Comparison of ENCODE assay signal across 18 cellular contexts in genomic region chr9:137544176-137544755, GRCh38. TPM values are rescaled to one million over a fixed set of nuclear protein-coding genes. Genes with fewer than 3 reads are reported as not detected.
A peak's percentile ranks its signal among the peaks of the same experiment; 100 is the strongest.
DNase-seq lines count a peak whose midpoint lies in the region; ATAC-seq lines count a peak whose summit lies in the region.
"Had no signal": no experiment of that assay in that cellular context is flagged by ENCODE, and none has a peak within 500 bp of the region (broad histone marks: within the 10 kb centered on the region; RNA-seq: fewer than 3 reads in every experiment).

No MANE protein-coding gene starts in this region.

- H3K9me3 ChIP-seq in SJSA1 (replicated peaks) (no peaks in the 10 kb centered on the region), skeletal muscle tissue (ENCODE audit: control insufficient read depth in 3 of 3, low read length in 3 of 3) (no peaks in the 10 kb centered on the region)

- H3K4me1 Mint-ChIP-seq in effector memory CD8-positive, alpha-beta T cell (ENCODE audit: low read depth in 2 of 2) = no peaks in the 10 kb centered on the region

- no peak overlapping the region for H3K27ac Mint-ChIP-seq in effector memory CD8-positive, alpha-beta T cell
- H3K27ac Mint-ChIP-seq: IgD-negative memory B cell; T-helper 2 cell treated with Interferon-gamma antibody and Interleukin-4, amounts not matched to agents 5 μg/mL and 100 μg/mL, for 36 hours had no signal

- no peak overlapping the region for H3K4me3 ChIP-seq in SJSA1
- no peak overlapping the region for H3K4me3 ChIP-seq in skeletal muscle tissue (ENCODE audit: low read length in 3 of 3)
- H3K4me3 ChIP-seq: lung had no signal

- no peaks in the 10 kb centered on the region for H3K36me3 Mint-ChIP-seq in effector memory CD8-positive, alpha-beta T cell (ENCODE audit: insufficient read depth)

- H3K4me1 ChIP-seq in SJSA1 (replicated peaks) (peaks cover 17% of the 10 kb centered on the region), skeletal muscle tissue (ENCODE audit: control insufficient read depth in 3 of 3, insufficient read depth in 3 of 3, low read length in 3 of 3) (peaks cover 12 to 33% (median 31%) of the 10 kb centered on the region in 3 donors)

- H3K9ac ChIP-seq in skeletal muscle tissue (ENCODE audit: low read depth in 1 of 3, low read length in 3 of 3) = no peak overlapping the region

- ATAC-seq in HG02981 (IDR thresholded peaks at IDR 0.05; ENCODE audit: unreplicated experiment) = no peak
- no peak for ATAC-seq in effector memory CD8-positive, alpha-beta T cell (replicated peaks)

- H3K36me3 ChIP-seq in SJSA1 (no peaks in the 10 kb centered on the region), skeletal muscle tissue (ENCODE audit: control insufficient read depth in 3 of 3, insufficient read depth in 3 of 3, low read length in 3 of 3) (peaks cover 23 to 27% (median 24%) of the 10 kb centered on the region in 3 donors)

- no peak overlapping the region for H3K4me3 Mint-ChIP-seq in effector memory CD8-positive, alpha-beta T cell
- H3K4me3 Mint-ChIP-seq: IgD-negative memory B cell; T-helper 2 cell treated with Interferon-gamma antibody and Interleukin-4, amounts not matched to agents 5 μg/mL and 100 μg/mL, for 36 hours had no signal

- H3K9me3 Mint-ChIP-seq in effector memory CD8-positive, alpha-beta T cell = no peaks in the 10 kb centered on the region
- H3K9me3 Mint-ChIP-seq: IgD-negative memory B cell; T-helper 2 cell treated with Interferon-gamma antibody and Interleukin-4, amounts not matched to agents 5 μg/mL and 100 μg/mL, for 36 hours had no signal

- H3K27me3 ChIP-seq in SJSA1 (replicated peaks) (no peaks in the 10 kb centered on the region), skeletal muscle tissue (ENCODE audit: control insufficient read depth in 3 of 3, insufficient read depth in 3 of 3, low read length in 3 of 3) (no peaks in the 10 kb centered on the region)

- peaks cover 0 to 6% of the 10 kb centered on the region in 2 donors for H3K27me3 Mint-ChIP-seq in effector memory CD8-positive, alpha-beta T cell
- H3K27me3 Mint-ChIP-seq: IgD-negative memory B cell had no signal

- DNase-seq in CD1c-positive myeloid dendritic cell (ENCODE audit: extremely low spot score) = peak; percentile 51
- DNase-seq in SJSA1 (ENCODE audit: low read depth in 1 of 2, low spot score in 2 of 2) = peak in 1 of 2 experiments; percentile 28
- peak; percentile 64 for DNase-seq in fibroblast of gingiva (ENCODE audit: low read depth)
- DNase-seq in stimulated activated naive CD4-positive, alpha-beta T cell treated with Interleukin-2 at 50 U/mL for 16 hours (lab: John Stamatoyannopoulos, UW) = no peak
- no peak for DNase-seq in NOMO-1 (lab: John Stamatoyannopoulos, UW; ENCODE audit: unreplicated experiment in 2 of 2)
- DNase-seq in effector memory CD8-positive, alpha-beta T cell = no peak
- DNase-seq: activated CD4-positive, alpha-beta T cell treated with anti-CD3 and anti-CD28 coated beads, Interleukin-2, amount 50 U/mL, for 4 hours; activated effector memory CD4-positive, alpha-beta T cell treated with anti-CD3 and anti-CD28 coated beads, Interleukin-2, amount 50 U/mL, for 16 hours; central memory CD4-positive, alpha-beta T cell; DMS79; NCI-H1436 treated with DMSO at 0.1 percent for 48 hours; NCI-H69; RPMI8226 had no signal

- H3K27ac ChIP-seq in SJSA1 (peak overlapping the region; percentile 50), skeletal muscle tissue (ENCODE audit: low read depth, low read length) (peak overlapping the region; percentile 51)

RNA-seq across cellular contexts. Expression of gene PNPLA7, which starts 5.9 kb away (rescaled TPM):
- total RNA-seq in SJSA1 (2014; rRNA removed; shearing (Covaris generic)) = 0.05 TPM in 1 of 2 replicates, not detected in the other
- total RNA-seq in skeletal muscle tissue = 1.0 TPM

RNA-seq across cellular contexts. Expression of gene MRPL41, which starts 7.4 kb away (rescaled TPM):
- 59.5 and 119 TPM in 2 replicates for total RNA-seq in SJSA1 (2014; rRNA removed; shearing (Covaris generic))
- total RNA-seq in skeletal muscle tissue = 32.9 TPM

RNA-seq across cellular contexts. Expression of gene DPH7, which starts 34.5 kb away (rescaled TPM):
- total RNA-seq in SJSA1 (2014; rRNA removed; shearing (Covaris generic)) = 11.3 and 18.7 TPM in 2 replicates
- 13.0 TPM for total RNA-seq in skeletal muscle tissue

RNA-seq across cellular contexts. Expression of gene ZMYND19, which starts 46.0 kb away (rescaled TPM):
- total RNA-seq in SJSA1 (2014; rRNA removed; shearing (Covaris generic)) = 20.9 and 32.4 TPM in 2 replicates
- total RNA-seq in skeletal muscle tissue = 13.0 TPM

Comparison
In these comparisons a context has a peak if more than half of its experiments do, and no peak if none do; other contexts are left out.
1. DNase-seq: peak in CD1c-positive myeloid dendritic cell (single experiment) and fibroblast of gingiva (single experiment); none in stimulated activated naive CD4-positive, alpha-beta T cell treated with Interleukin-2 at 50 U/mL for 16 hours (single experiment), NOMO-1 (0 of 2) and effector memory CD8-positive, alpha-beta T cell (0 of 3).